In genomic region chr6:106136845-106137244, GRCh38 we compare ENCODE assay signal across 27 cellular contexts.
"Had no signal": no experiment of that assay in that cellular context is flagged by ENCODE, and none has a peak within 500 bp of the region (broad histone marks: within the 10 kb centered on the region; RNA-seq: fewer than 3 reads in every experiment).

No MANE protein-coding gene starts in this region.

- H3K9me3 ChIP-seq: suprapubic skin, testis, thoracic aorta, thyroid gland, tibial artery, tibial nerve, transverse colon, upper lobe of left lung, upper lobe of right lung, uterus, vagina had no signal

- H3K27ac ChIP-seq: suprapubic skin, testis, thoracic aorta, thyroid gland, tibial artery, tibial nerve, transverse colon, upper lobe of left lung, upper lobe of right lung, uterus, vagina had no signal

- DNase-seq: stimulated activated CD4-positive, alpha-beta T cell treated with anti-CD3 and anti-CD28 coated beads, Interleukin-2, amount 100 ng/mL, for 48 hours; stimulated activated CD4-positive, alpha-beta T cell treated with anti-CD3 and anti-CD28 coated beads, Interleukin-4, amount 100 ng/mL, for 1 hour; stimulated activated CD4-positive, alpha-beta T cell treated with anti-CD3 and anti-CD28 coated beads, Interleukin-4, amount 100 ng/mL, for 24 hours; stimulated activated CD4-positive, alpha-beta T cell treated with anti-CD3 and anti-CD28 coated beads, Interleukin-4, amount 100 ng/mL, for 4 hours; stimulated activated CD8-positive, alpha-beta memory T cell treated with anti-CD3 and anti-CD28 coated beads, Interleukin-4, amount 100 ng/mL, for 48 hours; stimulated activated naive B cell treated with anti-CD40 and anti-IgM and Interleukin-4, amounts not matched to agents 10 μg/mL and 1 μg/mL and 100 μg/mL, for 72 hours; stimulated activated naive CD4-positive, alpha-beta T cell; stimulated activated naive CD4-positive, alpha-beta T cell treated with Interleukin-2 at 50 U/mL for 16 hours; stimulated activated naive CD8-positive, alpha-beta T cell treated with anti-CD3 and anti-CD28 coated beads, Interleukin-15, amount 100 ng/mL, for 72 hours; stimulated activated naive CD8-positive, alpha-beta T cell treated with anti-CD3 and anti-CD28 coated beads, Interleukin-15, Interleukin-2, amounts not matched to agents 100 U/mL and 50 U/mL, for 24 hours; substantia nigra; testis; thyroid gland; tibial artery; transverse colon; trophoblast cell; upper lobe of left lung; upper lobe of right lung; uterus had no signal

- H3K4me3 ChIP-seq: suprapubic skin, testis, thoracic aorta, thyroid gland, tibial artery, tibial nerve, transverse colon, upper lobe of left lung, upper lobe of right lung, uterus, vagina had no signal

- ATAC-seq: stimulated activated effector memory CD8-positive, alpha-beta T cell treated with anti-CD3 and anti-CD28 coated beads, Interleukin-12 subunit alpha, Interleukin-12 subunit beta, amount 100 ng/mL, for 72 hours; stimulated activated memory B cell treated with anti-CD40 and anti-IgM and Interleukin-4, amounts not matched to agents 10 μg/mL and 1 μg/mL and 100 μg/mL, for 72 hours; stimulated activated naive B cell treated with anti-CD40 and anti-IgM and Interleukin-4, amounts not matched to agents 10 μg/mL and 1 μg/mL and 100 μg/mL, for 72 hours; stimulated activated naive CD8-positive, alpha-beta T cell treated with anti-CD3 and anti-CD28 coated beads, Interleukin-15, amount 100 ng/mL, for 72 hours; stimulated activated naive CD8-positive, alpha-beta T cell treated with anti-CD3 and anti-CD28 coated beads, Interleukin-15, Interleukin-2, amounts not matched to agents 100 U/mL and 50 U/mL, for 24 hours; upper lobe of right lung had no signal

- H3K4me1 ChIP-seq: testis, thyroid gland, tibial artery, tibial nerve, upper lobe of left lung, upper lobe of right lung, uterus had no signal

- H3K27me3 Mint-ChIP-seq: stimulated activated memory B cell treated with anti-CD40 and anti-IgM and Interleukin-4, amounts not matched to agents 10 μg/mL and 1 μg/mL and 100 μg/mL, for 72 hours; stimulated activated naive CD8-positive, alpha-beta T cell treated with anti-CD3 and anti-CD28 coated beads, Interleukin-15, amount 100 ng/mL, for 72 hours; stimulated activated naive CD8-positive, alpha-beta T cell treated with anti-CD3 and anti-CD28 coated beads, Interleukin-15, Interleukin-2, amounts not matched to agents 100 ng/mL and 50 ng/mL, for 24 hours; type B pancreatic cell had no signal

- H3K36me3 Mint-ChIP-seq: stimulated activated effector memory CD8-positive, alpha-beta T cell treated with anti-CD3 and anti-CD28 coated beads, Interleukin-12 subunit alpha, Interleukin-12 subunit beta, amount 100 ng/mL, for 72 hours; stimulated activated memory B cell treated with anti-CD40 and anti-IgM and Interleukin-4, amounts not matched to agents 10 μg/mL and 1 μg/mL and 100 μg/mL, for 72 hours; stimulated activated naive B cell treated with anti-CD40 and anti-IgM and Interleukin-4, amounts not matched to agents 10 μg/mL and 1 μg/mL and 100 μg/mL, for 72 hours; type B pancreatic cell had no signal

- H3K36me3 ChIP-seq: suprapubic skin, thoracic aorta, thyroid gland, tibial artery, tibial nerve, transverse colon, upper lobe of left lung, upper lobe of right lung, uterus, vagina had no signal

- H3K9me3 Mint-ChIP-seq: stimulated activated effector memory CD8-positive, alpha-beta T cell treated with anti-CD3 and anti-CD28 coated beads, Interleukin-12 subunit alpha, Interleukin-12 subunit beta, amount 100 ng/mL, for 72 hours; stimulated activated memory B cell treated with anti-CD40 and anti-IgM and Interleukin-4, amounts not matched to agents 10 μg/mL and 1 μg/mL and 100 μg/mL, for 72 hours; stimulated activated naive B cell treated with anti-CD40 and anti-IgM and Interleukin-4, amounts not matched to agents 10 μg/mL and 1 μg/mL and 100 μg/mL, for 72 hours; stimulated activated naive CD8-positive, alpha-beta T cell treated with anti-CD3 and anti-CD28 coated beads, Interleukin-15, amount 100 ng/mL, for 72 hours; stimulated activated naive CD8-positive, alpha-beta T cell treated with anti-CD3 and anti-CD28 coated beads, Interleukin-15, Interleukin-2, amounts not matched to agents 100 ng/mL and 50 ng/mL, for 24 hours; type B pancreatic cell had no signal

- H3K27ac Mint-ChIP-seq: stimulated activated effector memory CD8-positive, alpha-beta T cell treated with anti-CD3 and anti-CD28 coated beads, Interleukin-12 subunit alpha, Interleukin-12 subunit beta, amount 100 ng/mL, for 72 hours; stimulated activated memory B cell treated with anti-CD40 and anti-IgM and Interleukin-4, amounts not matched to agents 10 μg/mL and 1 μg/mL and 100 μg/mL, for 72 hours; stimulated activated naive B cell treated with anti-CD40 and anti-IgM and Interleukin-4, amounts not matched to agents 10 μg/mL and 1 μg/mL and 100 μg/mL, for 72 hours; stimulated activated naive CD8-positive, alpha-beta T cell treated with anti-CD3 and anti-CD28 coated beads, Interleukin-15, amount 100 ng/mL, for 72 hours; stimulated activated naive CD8-positive, alpha-beta T cell treated with anti-CD3 and anti-CD28 coated beads, Interleukin-15, Interleukin-2, amounts not matched to agents 100 ng/mL and 50 ng/mL, for 24 hours; type B pancreatic cell had no signal

- H3K4me3 Mint-ChIP-seq: stimulated activated effector memory CD8-positive, alpha-beta T cell treated with anti-CD3 and anti-CD28 coated beads, Interleukin-12 subunit alpha, Interleukin-12 subunit beta, amount 100 ng/mL, for 72 hours; stimulated activated memory B cell treated with anti-CD40 and anti-IgM and Interleukin-4, amounts not matched to agents 10 μg/mL and 1 μg/mL and 100 μg/mL, for 72 hours; stimulated activated naive B cell treated with anti-CD40 and anti-IgM and Interleukin-4, amounts not matched to agents 10 μg/mL and 1 μg/mL and 100 μg/mL, for 72 hours; stimulated activated naive CD8-positive, alpha-beta T cell treated with anti-CD3 and anti-CD28 coated beads, Interleukin-15, amount 100 ng/mL, for 72 hours; stimulated activated naive CD8-positive, alpha-beta T cell treated with anti-CD3 and anti-CD28 coated beads, Interleukin-15, Interleukin-2, amounts not matched to agents 100 ng/mL and 50 ng/mL, for 24 hours; type B pancreatic cell had no signal

- H3K27me3 ChIP-seq: suprapubic skin, testis, thyroid gland, tibial nerve, transverse colon, upper lobe of left lung, uterus, vagina had no signal
